Comparison of ENCODE assay signal across 8 cellular contexts in genomic region chr1:27395441-27396195, GRCh38. TPM values are rescaled to one million over a fixed set of nuclear protein-coding genes. Genes with fewer than 3 reads are reported as not detected.
DNase-seq lines count a peak whose midpoint lies in the region.

No MANE protein-coding gene starts in this region.

- in situ Hi-C loops in HAP-1 (cut with MboI; ENCODE audit: low sequenced_read_pairs) = no loop called here

- no peaks in the 10 kb centered on the region for H3K27me3 ChIP-seq in HAP-1 (ENCODE audit: low read depth)

- H3K4me1 ChIP-seq in HAP-1 = peaks cover 8% of the 10 kb centered on the region

- no peaks in the 10 kb centered on the region for H3K36me3 ChIP-seq in HAP-1 (replicated peaks)

- no peak overlapping the region for H3K4me3 ChIP-seq in HAP-1

- DNase-seq in CD1c-positive myeloid dendritic cell (ENCODE audit: extremely low spot score) = peak; percentile 84
- DNase-seq in HAP-1 (ENCODE audit: low spot score in 2 of 2) = peak; percentile 53 to 83
- DNase-seq in NCI-H460 (ENCODE audit: extremely low read depth, low read depth) = peak; percentile 42
- DNase-seq in activated CD4-positive, alpha-beta T cell treated with anti-CD3 and anti-CD28 coated beads, Interleukin-2, amount 50 U/mL, for 4 hours = peak; percentile 75 to 77
- DNase-seq in dermis blood vessel endothelial cell = peak; percentile 77
- peak; percentile 77 for DNase-seq in medulla oblongata (ENCODE audit: extremely low spot score)
- DNase-seq in stimulated activated CD8-positive, alpha-beta memory T cell treated with anti-CD3 and anti-CD28 coated beads, Interleukin-15, amount 100 ng/mL, for 4 hours (ENCODE audit: low read depth in 2 of 2) = peak; percentile 53 to 58
- DNase-seq in NCI-H524 treated with DMSO at 0.1 percent for 48 hours (lab: John Stamatoyannopoulos, UW) = no peak

- H3K9me3 ChIP-seq in HAP-1 = no peaks in the 10 kb centered on the region

RNA-seq across cellular contexts. Expression of gene GPR3, which starts 3.2 kb away (rescaled TPM):
- total RNA-seq in NCI-H460 (2014; rRNA removed; shearing (Covaris generic)) = 1.0 and 1.1 TPM in 2 replicates
- polyA plus RNA-seq in NCI-H460 (2014; cell fraction: nucleus; rRNA removed) = 3.4 and 4.4 TPM in 2 replicates
- 0.42 and 0.51 TPM in 2 replicates for total RNA-seq in dermis blood vessel endothelial cell

RNA-seq across cellular contexts. Expression of gene CD164L2, which starts 12.5 kb away (rescaled TPM):
- not detected in 2 replicates for total RNA-seq in NCI-H460 (2014; rRNA removed; shearing (Covaris generic))
- polyA plus RNA-seq in NCI-H460 (2014; cell fraction: nucleus; rRNA removed) = not detected in 2 replicates
- not detected in 2 replicates for total RNA-seq in dermis blood vessel endothelial cell

RNA-seq across cellular contexts. Expression of gene FCN3, which starts 21.0 kb away (rescaled TPM):
- not detected in 2 replicates for total RNA-seq in NCI-H460 (2014; rRNA removed; shearing (Covaris generic))
- polyA plus RNA-seq in NCI-H460 (2014; cell fraction: nucleus; rRNA removed) = not detected in 2 replicates
- 0.09 TPM in 1 of 2 replicates, not detected in the other for total RNA-seq in dermis blood vessel endothelial cell

RNA-seq across cellular contexts. Expression of gene MAP3K6, which starts 28.9 kb away (rescaled TPM):
- total RNA-seq in NCI-H460 (2014; rRNA removed; shearing (Covaris generic)) = 2.7 and 4.4 TPM in 2 replicates
- polyA plus RNA-seq in NCI-H460 (2014; cell fraction: nucleus; rRNA removed) = 23.6 and 25.4 TPM in 2 replicates
- 6.6 and 10.3 TPM in 2 replicates for total RNA-seq in dermis blood vessel endothelial cell

RNA-seq across cellular contexts. Expression of gene SYTL1, which starts 53.8 kb away (rescaled TPM):
- 0.37 TPM in 1 of 2 replicates, not detected in the other for total RNA-seq in NCI-H460 (2014; rRNA removed; shearing (Covaris generic))
- polyA plus RNA-seq in NCI-H460 (2014; cell fraction: nucleus; rRNA removed) = 1.1 and 1.7 TPM in 2 replicates
- not detected in 2 replicates for total RNA-seq in dermis blood vessel endothelial cell
